In genomic region chr3:169362872-169363271, GRCh38 we compare ENCODE assay signal across 18 cellular contexts.
DNase-seq lines count a peak whose midpoint lies in the region; ATAC-seq and TF ChIP-seq lines count a peak whose summit lies in the region.
"Had no signal": no experiment of that assay in that cellular context is flagged by ENCODE, and none has a peak within 500 bp of the region (broad histone marks: within the 10 kb centered on the region; RNA-seq: fewer than 3 reads in every experiment).

No MANE protein-coding gene starts in this region.

- H2BK5ac ChIP-seq in mesendoderm (ENCODE audit: low read length) = no peak overlapping the region

- H3K36me3 Mint-ChIP-seq in osteocyte (ENCODE audit: unreplicated experiment) = no peaks in the 10 kb centered on the region
- no peaks in the 10 kb centered on the region for H3K36me3 Mint-ChIP-seq in activated CD4-positive, alpha-beta T cell treated with anti-CD3 and anti-CD28 coated beads, Interleukin-2, amount 10 ng/mL, durations not matched to agents 7 days and 5 days (ENCODE audit: low read depth)
- no peaks in the 10 kb centered on the region for H3K36me3 Mint-ChIP-seq in activated T-helper 17 cell treated with anti-CD3 and anti-CD28 coated beads, Interleukin-2, amount 50 U/mL, for 72 hours (ENCODE audit: low read depth)

- H3K4me2 ChIP-seq in OCI-LY3 (ENCODE audit: low read length) = no peak overlapping the region
- H3K4me2 ChIP-seq in mesendoderm (ENCODE audit: low read length) = no peak overlapping the region
- H3K4me2 ChIP-seq: GM23338 had no signal

- no peaks in the 10 kb centered on the region for H3K27me3 Mint-ChIP-seq in osteocyte (ENCODE audit: unreplicated experiment)
- H3K27me3 Mint-ChIP-seq in activated CD4-positive, alpha-beta T cell treated with anti-CD3 and anti-CD28 coated beads, Interleukin-2, amount 10 ng/mL, durations not matched to agents 7 days and 5 days = peaks cover 2% of the 10 kb centered on the region
- H3K27me3 Mint-ChIP-seq in activated T-helper 17 cell treated with anti-CD3 and anti-CD28 coated beads, Interleukin-2, amount 50 U/mL, for 72 hours = peaks cover 19% of the 10 kb centered on the region
- H3K27me3 Mint-ChIP-seq: activated CD4-positive, alpha-beta memory T cell treated with anti-CD3 and anti-CD28 coated beads, Interleukin-2, amount 10 ng/mL, durations not matched to agents 7 days and 5 days; central memory CD8-positive, alpha-beta T cell had no signal

- H4K8ac ChIP-seq in mesendoderm (ENCODE audit: low read depth, low read length) = no peak overlapping the region

- H3K27me3 ChIP-seq in OCI-LY3 (ENCODE audit: low read depth, low read length) (no peaks in the 10 kb centered on the region), mesendoderm (ENCODE audit: insufficient read depth, low read length, poor library complexity) (no peaks in the 10 kb centered on the region)
- H3K27me3 ChIP-seq: tibial artery had no signal

- H3K79me2 ChIP-seq in OCI-LY3 (ENCODE audit: low read length) = no peaks in the 10 kb centered on the region
- no peaks in the 10 kb centered on the region for H3K79me2 ChIP-seq in mesendoderm (ENCODE audit: control insufficient read depth, insufficient read depth, low read length)

- no peak overlapping the region for H3K18ac ChIP-seq in mesendoderm (ENCODE audit: low read length)

- H3K27ac ChIP-seq in OCI-LY3 (ENCODE audit: low read length) (no peak overlapping the region), mesendoderm (ENCODE audit: low read depth, low read length) (no peak overlapping the region)
- H3K27ac ChIP-seq: tibial artery had no signal

- H3K4me1 ChIP-seq in OCI-LY3 (ENCODE audit: low read length) = peaks cover 19% of the 10 kb centered on the region
- H3K4me1 ChIP-seq in mesendoderm (ENCODE audit: control insufficient read depth, low read depth, low read length) = peaks cover 2% of the 10 kb centered on the region
- H3K4me1 ChIP-seq: tibial artery had no signal

- POLR2A ChIA-PET in activated CD4-positive, alpha-beta T cell treated with anti-CD3 and anti-CD28 coated beads, Interleukin-2, amount 10 ng/mL, durations not matched to agents 7 days and 5 days (lab: Charles Lee) = no interaction called here

- H3K9me3 ChIP-seq in OCI-LY3 (ENCODE audit: insufficient read depth, low read length) = no peaks in the 10 kb centered on the region
- H3K9me3 ChIP-seq: tibial artery had no signal

- H4K20me1 ChIP-seq in OCI-LY3 (ENCODE audit: insufficient read depth, low read length) = no peaks in the 10 kb centered on the region

- H2AK5ac ChIP-seq in mesendoderm (ENCODE audit: low read length) = no peak overlapping the region

- 100% methylated on average over 1 of the region's 4 CpGs for WGBS in mesendoderm (ENCODE audit: extremely low coverage, insufficient coverage, low lambda C conversion rate)

- no peaks in the 10 kb centered on the region for H3K4me1 Mint-ChIP-seq in osteocyte (ENCODE audit: unreplicated experiment)
- H3K4me1 Mint-ChIP-seq in activated CD4-positive, alpha-beta T cell treated with anti-CD3 and anti-CD28 coated beads, Interleukin-2, amount 10 ng/mL, durations not matched to agents 7 days and 5 days = no peaks in the 10 kb centered on the region
- H3K4me1 Mint-ChIP-seq in activated T-helper 17 cell treated with anti-CD3 and anti-CD28 coated beads, Interleukin-2, amount 50 U/mL, for 72 hours = no peaks in the 10 kb centered on the region
- H3K4me1 Mint-ChIP-seq: activated B cell treated with CpG ODN at 0.5 μM for 24 hours; activated CD4-positive, alpha-beta memory T cell treated with anti-CD3 and anti-CD28 coated beads, Interleukin-2, amount 10 ng/mL, durations not matched to agents 7 days and 5 days; central memory CD8-positive, alpha-beta T cell; GM23338 had no signal

- no peak overlapping the region for H4K5ac ChIP-seq in mesendoderm (ENCODE audit: low read length)

- H2BK120ac ChIP-seq in mesendoderm (ENCODE audit: low read depth, low read length) = no peak overlapping the region

- CTCF ChIA-PET in activated CD4-positive, alpha-beta T cell treated with anti-CD3 and anti-CD28 coated beads, Interleukin-2, amount 10 ng/mL, durations not matched to agents 7 days and 5 days (lab: Charles Lee) = no interaction called here

- H3K36me3 ChIP-seq in OCI-LY3 (replicated peaks; ENCODE audit: low read depth, low read length) (no peaks in the 10 kb centered on the region), mesendoderm (ENCODE audit: control insufficient read depth, insufficient read depth, low read length) (no peaks in the 10 kb centered on the region)
- H3K36me3 ChIP-seq: tibial artery had no signal

- no peak overlapping the region for H3K4ac ChIP-seq in mesendoderm (ENCODE audit: low read depth, low read length)

- H2AFZ ChIP-seq in OCI-LY3 (ENCODE audit: low read depth, low read length) = no peak overlapping the region
- H2AFZ ChIP-seq: GM23338 had no signal

- H3K4me3 Mint-ChIP-seq in osteocyte (ENCODE audit: unreplicated experiment) = no peak overlapping the region
- no peak overlapping the region for H3K4me3 Mint-ChIP-seq in activated CD4-positive, alpha-beta T cell treated with anti-CD3 and anti-CD28 coated beads, Interleukin-2, amount 10 ng/mL, durations not matched to agents 7 days and 5 days
- H3K4me3 Mint-ChIP-seq in activated T-helper 17 cell treated with anti-CD3 and anti-CD28 coated beads, Interleukin-2, amount 50 U/mL, for 72 hours = no peak overlapping the region
- H3K4me3 Mint-ChIP-seq: activated B cell treated with CpG ODN at 0.5 μM for 24 hours; activated CD4-positive, alpha-beta memory T cell treated with anti-CD3 and anti-CD28 coated beads, Interleukin-2, amount 10 ng/mL, durations not matched to agents 7 days and 5 days; central memory CD8-positive, alpha-beta T cell; GM23338; T-helper 2 cell treated with Interferon-gamma antibody and Interleukin-4, amounts not matched to agents 5 μg/mL and 100 μg/mL, for 36 hours had no signal

- no peak for ATAC-seq in activated T-helper 17 cell treated with anti-CD3 and anti-CD28 coated beads, Interleukin-2, amount 50 U/mL, for 72 hours (replicated peaks)
- ATAC-seq: GM23338; stimulated activated naive CD8-positive, alpha-beta T cell treated with anti-CD3 and anti-CD28 coated beads, Interleukin-15, Interleukin-2, amounts not matched to agents 100 U/mL and 50 U/mL, for 24 hours had no signal

- H3K23ac ChIP-seq in mesendoderm (ENCODE audit: low read length) = no peak overlapping the region

- H3K4me3 ChIP-seq in OCI-LY3 (ENCODE audit: low read length) (no peak overlapping the region), choroid plexus epithelial cell (ENCODE audit: low read depth, low read length) (no peak overlapping the region), mesendoderm (ENCODE audit: low read length) (no peak overlapping the region)
- H3K4me3 ChIP-seq: GM23338, tibial artery had no signal

- H3K79me1 ChIP-seq in mesendoderm (ENCODE audit: low read length) = no peaks in the 10 kb centered on the region

- H3K9me3 Mint-ChIP-seq in osteocyte (ENCODE audit: unreplicated experiment) = no peaks in the 10 kb centered on the region
- H3K9me3 Mint-ChIP-seq in activated CD4-positive, alpha-beta T cell treated with anti-CD3 and anti-CD28 coated beads, Interleukin-2, amount 10 ng/mL, durations not matched to agents 7 days and 5 days = no peaks in the 10 kb centered on the region
- no peaks in the 10 kb centered on the region for H3K9me3 Mint-ChIP-seq in activated T-helper 17 cell treated with anti-CD3 and anti-CD28 coated beads, Interleukin-2, amount 50 U/mL, for 72 hours
- H3K9me3 Mint-ChIP-seq: activated B cell treated with CpG ODN at 0.5 μM for 24 hours; activated CD4-positive, alpha-beta memory T cell treated with anti-CD3 and anti-CD28 coated beads, Interleukin-2, amount 10 ng/mL, durations not matched to agents 7 days and 5 days; central memory CD8-positive, alpha-beta T cell; GM23338; T-helper 2 cell treated with Interferon-gamma antibody and Interleukin-4, amounts not matched to agents 5 μg/mL and 100 μg/mL, for 36 hours had no signal

- peak; percentile 9 for DNase-seq in ELR (ENCODE audit: low read depth)
- peak; percentile 30 for DNase-seq in choroid plexus epithelial cell (ENCODE audit: low read depth)
- DNase-seq in osteocyte (ENCODE audit: extremely low spot score, unreplicated experiment) = no peak
- no peak for DNase-seq in activated CD4-positive, alpha-beta T cell treated with anti-CD3 and anti-CD28 coated beads, Interleukin-2, amount 10 ng/mL, durations not matched to agents 7 days and 5 days
- no peak for DNase-seq in mesendoderm
- DNase-seq: activated B cell treated with CpG ODN at 0.5 μM for 24 hours; activated CD4-positive, alpha-beta memory T cell treated with anti-CD3 and anti-CD28 coated beads, Interleukin-2, amount 10 ng/mL, durations not matched to agents 7 days and 5 days; activated naive CD4-positive, alpha-beta T cell treated with Interleukin-2 at 50 U/mL for 16 hours; amygdala; hypothalamus; stimulated activated CD4-positive, alpha-beta T cell treated with anti-CD3 and anti-CD28 coated beads, Interleukin-4, amount 100 ng/mL, for 1 hour; stimulated activated naive CD8-positive, alpha-beta T cell treated with anti-CD3 and anti-CD28 coated beads, Interleukin-15, Interleukin-2, amounts not matched to agents 100 U/mL and 50 U/mL, for 24 hours; tibial artery had no signal

- TF ChIP-seq CTCF in OCI-LY3 (IDR thresholded peaks at IDR 0.05; ENCODE audit: low read depth, low read length) (peak; percentile 10; the same call in 1 of the 2 replicates), choroid plexus epithelial cell (conservative IDR thresholded peaks at IDR 0.05; ENCODE audit: low read depth, low read length) (peak; percentile 44), osteocyte (IDR thresholded peaks at IDR 0.05) (peak; percentile 37)

- H3K27ac Mint-ChIP-seq in osteocyte (ENCODE audit: unreplicated experiment) = no peak overlapping the region
- H3K27ac Mint-ChIP-seq in activated CD4-positive, alpha-beta T cell treated with anti-CD3 and anti-CD28 coated beads, Interleukin-2, amount 10 ng/mL, durations not matched to agents 7 days and 5 days = no peak overlapping the region
- no peak overlapping the region for H3K27ac Mint-ChIP-seq in activated T-helper 17 cell treated with anti-CD3 and anti-CD28 coated beads, Interleukin-2, amount 50 U/mL, for 72 hours
- H3K27ac Mint-ChIP-seq: activated B cell treated with CpG ODN at 0.5 μM for 24 hours; activated CD4-positive, alpha-beta memory T cell treated with anti-CD3 and anti-CD28 coated beads, Interleukin-2, amount 10 ng/mL, durations not matched to agents 7 days and 5 days; GM23338; T-helper 2 cell treated with Interferon-gamma antibody and Interleukin-4, amounts not matched to agents 5 μg/mL and 100 μg/mL, for 36 hours had no signal

- no peak overlapping the region for H3K9ac ChIP-seq in OCI-LY3 (ENCODE audit: low read length)
- H3K9ac ChIP-seq in mesendoderm (ENCODE audit: low read length) = no peak overlapping the region

- no peak overlapping the region for H2BK15ac ChIP-seq in mesendoderm (replicated peaks; ENCODE audit: low read depth)

- no peak overlapping the region for H3K56ac ChIP-seq in mesendoderm (ENCODE audit: low read length)

Comparison
In these comparisons a context has a peak if more than half of its experiments do, and no peak if none do; other contexts are left out.
1. DNase-seq: peak in ELR (single experiment) and choroid plexus epithelial cell (single experiment); none in osteocyte (single experiment), activated CD4-positive, alpha-beta T cell treated with anti-CD3 and anti-CD28 coated beads, Interleukin-2, amount 10 ng/mL, durations not matched to agents 7 days and 5 days (single experiment) and mesendoderm (single experiment).
2. Peak in every context shown above with its lines, with median percentiles within 50 percentile points of each other: CTCF ChIP-seq.